ENCODE assay signal across 8 cellular contexts in the genomic region with DNA sequence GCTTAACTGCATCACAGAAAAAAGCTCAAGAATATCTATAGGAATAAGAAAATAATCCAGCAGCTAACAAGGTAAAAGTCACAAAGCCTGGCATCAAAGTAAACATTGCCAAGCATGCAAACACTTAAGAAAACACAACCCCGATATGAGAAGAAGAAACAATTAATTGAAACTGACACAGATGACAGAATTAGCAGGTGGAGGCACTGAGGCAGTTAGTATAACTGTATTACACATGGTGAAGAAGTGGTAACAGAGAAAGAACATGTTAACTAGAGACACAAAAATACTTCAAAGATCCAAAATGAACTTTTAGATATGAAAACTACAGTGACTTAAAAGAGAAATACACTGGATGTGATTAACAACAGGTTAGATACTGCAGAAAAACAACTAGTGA.
DNase-seq lines count a peak whose midpoint lies in the region; ATAC-seq, FAIRE-seq and TF ChIP-seq lines count a peak whose summit lies in the region.
"Not testable (repeated sequence)": the region's sequence is repeated elsewhere in the genome, so short reads cannot be mapped to it uniquely, and the experiment has no call there.

No MANE protein-coding gene starts in this region.

- H3K4me1 ChIP-seq in small intestine (ENCODE audit: control insufficient read depth in 2 of 2, insufficient read depth in 1 of 2, low read depth in 1 of 2, low read length in 1 of 2), result not testable (repeated sequence)

- not testable (repeated sequence) for H3K4me3 ChIP-seq in small intestine (ENCODE audit: low read depth in 1 of 2, low read length in 2 of 2)

- not testable (repeated sequence) for DNase-seq in GM12892 (ENCODE audit: insufficient read length); small intestine
- peak; percentile 50 for DNase-seq in NAMALWA (ENCODE audit: low spot score)

- not testable (repeated sequence) for H3K36me3 ChIP-seq in small intestine (ENCODE audit: control insufficient read depth in 2 of 2, insufficient read depth in 2 of 2, low read length in 2 of 2)

- H3K27me3 ChIP-seq in small intestine (ENCODE audit: control insufficient read depth in 2 of 2, insufficient read depth in 2 of 2, low read length in 2 of 2), result not testable (repeated sequence)

- 50 to 80% (median 77%) methylated on average over 1 of the region's 1 CpG for WGBS in small intestine, 3 donors

- ATAC-seq in GM18861 (IDR thresholded peaks at IDR 0.05; ENCODE audit: unreplicated experiment) (peak; percentile 48), GM19395 (IDR thresholded peaks at IDR 0.05; ENCODE audit: unreplicated experiment) (peak; percentile 64), GM21529 (IDR thresholded peaks at IDR 0.05; ENCODE audit: unreplicated experiment) (peak; percentile 46), HG02678 (IDR thresholded peaks at IDR 0.05; ENCODE audit: unreplicated experiment) (peak; percentile 51), HG03103 (IDR thresholded peaks at IDR 0.05; ENCODE audit: low read depth, unreplicated experiment) (peak; percentile 56)

- not testable (repeated sequence) for H3K9me3 ChIP-seq in small intestine (ENCODE audit: control insufficient read depth, low read depth)

- H3K27ac ChIP-seq in small intestine (ENCODE audit: low read depth in 1 of 2, low read length in 1 of 2), result not testable (repeated sequence)

- TF ChIP-seq POLR2A in GM12892 (IDR thresholded peaks at IDR 0.05; ENCODE audit: low read depth, low read length), result not testable (repeated sequence)

- peak; percentile 57 for FAIRE-seq in GM12892 (lab: Jason Lieb, UNC)
- peak; percentile 61 for FAIRE-seq in small intestine (lab: Jason Lieb, UNC)
